ENCODE assay signal across 25 cellular contexts in the genomic region with DNA sequence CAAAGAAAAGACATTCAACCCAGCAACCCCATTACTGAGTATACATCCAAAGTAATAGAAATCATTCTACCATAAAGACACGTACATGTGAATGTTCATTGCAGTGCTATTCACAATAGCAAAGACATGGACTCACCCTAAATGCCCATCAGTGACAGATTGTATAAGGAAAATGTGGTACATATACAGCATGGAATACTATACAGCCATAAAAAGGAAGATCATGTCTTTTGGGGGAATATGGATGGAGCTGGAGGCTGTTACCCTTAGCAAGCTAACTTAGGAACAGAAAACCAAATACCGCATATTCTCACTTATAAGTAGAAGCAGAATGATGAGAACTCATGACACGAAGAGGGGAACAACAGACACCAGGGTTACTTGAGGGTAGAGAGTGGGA.
"Had no signal": no experiment of that assay in that cellular context is flagged by ENCODE, and none has a peak within 500 bp of the region (broad histone marks: within the 10 kb centered on the region; RNA-seq: fewer than 3 reads in every experiment).

No MANE protein-coding gene starts in this region.

- H3K4me2 ChIP-seq: neural progenitor cell had no signal

- H3K4me1 ChIP-seq: neural progenitor cell, parathyroid adenoma, psoas muscle, right lobe of liver, sigmoid colon, thyroid gland, tibial nerve, upper lobe of left lung, vagina had no signal

- H3K9ac ChIP-seq: neural progenitor cell, parathyroid adenoma had no signal

- H3K27me3 ChIP-seq: neural progenitor cell, ovary, right lobe of liver, sigmoid colon, stomach, thyroid gland, tibial nerve, upper lobe of left lung, vagina had no signal

- H3K79me2 ChIP-seq: parathyroid adenoma had no signal

- H3K27ac ChIP-seq: neural progenitor cell, ovary, parathyroid adenoma, psoas muscle, right lobe of liver, sigmoid colon, stomach, thoracic aorta, thyroid gland, tibial nerve, upper lobe of left lung, vagina had no signal

- H3K36me3 ChIP-seq: neural progenitor cell, ovary, right lobe of liver, sigmoid colon, stomach, thoracic aorta, thyroid gland, tibial nerve, upper lobe of left lung, vagina had no signal

- H3K4me3 ChIP-seq: neural progenitor cell, ovary, psoas muscle, right lobe of liver, sigmoid colon, stomach, thoracic aorta, thyroid gland, tibial nerve, upper lobe of left lung, vagina had no signal

- FAIRE-seq: small intestine, urothelium cell line had no signal

- H3K9me3 ChIP-seq: ovary, psoas muscle, right lobe of liver, sigmoid colon, thoracic aorta, thyroid gland, tibial nerve, upper lobe of left lung, vagina had no signal

- DNase-seq: occipital lobe; ovary; posterior cingulate gyrus; psoas muscle; right cardiac atrium; right lobe of liver; sigmoid colon; small intestine; stimulated activated CD4-positive, alpha-beta T cell treated with anti-CD3 and anti-CD28 coated beads, Interleukin-15, amount 100 ng/mL, for 24 hours; stimulated activated CD4-positive, alpha-beta T cell treated with anti-CD3 and anti-CD28 coated beads, Interleukin-2, amount 100 ng/mL, for 24 hours; stimulated activated CD4-positive, alpha-beta T cell treated with anti-CD3 and anti-CD28 coated beads, Interleukin-2, amount 100 ng/mL, for 48 hours; stimulated activated CD4-positive, alpha-beta T cell treated with anti-CD3 and anti-CD28 coated beads, Interleukin-4, amount 100 ng/mL, for 24 hours; stimulated activated naive B cell treated with anti-CD40 and anti-IgM and Interleukin-4, amounts not matched to agents 10 μg/mL and 1 μg/mL and 100 μg/mL, for 72 hours; stimulated activated naive CD4-positive, alpha-beta T cell treated with Interleukin-2 at 50 U/mL for 16 hours; stomach; thyroid gland; trophoblast cell; upper lobe of left lung had no signal

- ATAC-seq: psoas muscle; right cardiac atrium; right lobe of liver; stimulated activated effector memory CD8-positive, alpha-beta T cell treated with anti-CD3 and anti-CD28 coated beads, Interleukin-12 subunit alpha, Interleukin-12 subunit beta, amount 100 ng/mL, for 72 hours; stimulated activated naive B cell treated with anti-CD40 and anti-IgM and Interleukin-4, amounts not matched to agents 10 μg/mL and 1 μg/mL and 100 μg/mL, for 72 hours had no signal

- H2AFZ ChIP-seq: neural progenitor cell, parathyroid adenoma had no signal
